ENCODE assay signal across 8 cellular contexts in the genomic region with DNA sequence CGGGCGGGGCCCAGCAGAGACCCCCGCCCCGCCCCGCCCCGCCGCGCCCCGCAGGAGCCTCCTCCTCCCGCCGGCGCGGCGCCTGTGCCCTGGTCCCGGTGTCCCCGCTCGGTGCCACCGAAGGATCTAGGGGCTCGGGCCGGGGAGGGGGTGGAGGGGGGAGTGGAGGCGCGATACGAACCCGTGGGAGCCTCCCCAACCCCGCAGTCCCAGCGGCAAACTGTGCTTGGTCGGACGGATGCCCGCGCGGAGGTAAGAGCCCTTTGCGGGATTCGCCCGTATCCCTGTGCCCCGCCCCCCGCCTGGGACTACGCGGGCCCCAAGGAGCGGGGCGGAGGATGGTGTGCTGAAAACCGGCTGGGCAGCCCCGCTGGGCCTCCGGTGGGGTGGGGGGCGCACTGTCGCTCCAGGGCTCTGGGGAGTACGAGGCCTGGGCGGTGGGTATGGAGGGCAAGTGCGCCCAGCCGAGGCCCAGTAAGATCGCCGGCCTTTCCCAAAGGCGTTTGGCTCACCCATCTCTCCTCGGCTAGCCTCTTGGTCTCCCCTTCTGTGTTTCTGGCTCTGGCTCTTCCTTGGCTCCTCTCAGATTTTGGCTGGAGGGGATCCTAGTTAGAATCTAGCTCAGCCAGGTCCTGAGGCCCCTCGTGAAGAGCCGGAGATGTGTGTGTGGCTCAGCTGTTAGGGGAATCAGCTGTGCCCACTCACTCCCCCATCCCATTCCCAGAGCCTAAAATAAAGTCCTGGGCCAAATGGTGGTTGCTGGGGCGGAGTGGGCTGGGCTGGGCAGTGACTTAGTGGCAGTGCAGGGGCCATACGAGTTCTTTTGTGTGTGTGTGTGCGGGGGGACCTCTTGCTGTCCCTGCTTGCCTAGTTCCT.
DNase-seq lines count a peak whose midpoint lies in the region; ATAC-seq and TF ChIP-seq lines count a peak whose summit lies in the region.

No MANE protein-coding gene starts in this region.

- in situ Hi-C loops in GM13976 (cut with MboI; ENCODE audit: low sequenced_read_pairs, unreplicated experiment): no loop called here

- H3K4me3 ChIP-seq in BE2C (ENCODE audit: low read depth, low read length) (peak overlapping the region; percentile 74), coronary artery (peak overlapping the region; percentile 68)

- DNase-seq in BE2C (peak; percentile 55), NCI-H2227 (lab: John Stamatoyannopoulos, UW; ENCODE audit: unreplicated experiment) (peak; percentile 67), coronary artery (ENCODE audit: low spot score) (no peak), type B pancreatic cell (ENCODE audit: extremely low spot score, unreplicated experiment) (no peak), GM13976 (ENCODE audit: low spot score) (no peak), 8988T (no peak)

- no peak overlapping the region for H3K27ac Mint-ChIP-seq in type B pancreatic cell

- peak; percentile 18 for ATAC-seq in GM19395 (IDR thresholded peaks at IDR 0.05; ENCODE audit: unreplicated experiment)
- ATAC-seq in HG02623 (IDR thresholded peaks at IDR 0.05; ENCODE audit: unreplicated experiment): no peak

- TF ChIP-seq CTCF in BE2C (IDR thresholded peaks at IDR 0.05; ENCODE audit: low read depth, low read length): no peak
- no peak for TF ChIP-seq CTCF in coronary artery (IDR thresholded peaks at IDR 0.05)
- TF ChIP-seq CTCF in type B pancreatic cell (conservative IDR thresholded peaks at IDR 0.05): no peak
- TF ChIP-seq CTCF in GM13976 (IDR thresholded peaks at IDR 0.05; ENCODE audit: borderline replicate concordance, control extremely low read depth, extremely low read depth, insufficient read depth, missing control alignments): no peak

- H3K27me3 Mint-ChIP-seq in type B pancreatic cell: peaks cover 95% of the 10 kb centered on the region

- H3K27ac ChIP-seq in coronary artery: no peak overlapping the region

- H3K9me3 Mint-ChIP-seq in type B pancreatic cell: no peaks in the 10 kb centered on the region

- H3K4me1 ChIP-seq in BE2C: peaks cover 4% of the 10 kb centered on the region; the same call in 1 of the 2 replicates

- peaks cover 16% of the 10 kb centered on the region for H3K36me3 ChIP-seq in BE2C

- no peaks in the 10 kb centered on the region for H3K9me3 ChIP-seq in BE2C

- H3K36me3 Mint-ChIP-seq in type B pancreatic cell: no peaks in the 10 kb centered on the region

- no peaks in the 10 kb centered on the region for H3K27me3 ChIP-seq in BE2C

- no peaks in the 10 kb centered on the region for H3K4me1 Mint-ChIP-seq in type B pancreatic cell (ENCODE audit: unreplicated experiment)

- peak overlapping the region; percentile 74 for H3K4me3 Mint-ChIP-seq in type B pancreatic cell

Comparison
In these comparisons a context has a peak if more than half of its experiments do, and no peak if none do; other contexts are left out.
1. DNase-seq: peak in BE2C (single experiment) and NCI-H2227 (single experiment); none in coronary artery (single experiment), type B pancreatic cell (single experiment), GM13976 (single experiment) and 8988T (single experiment).